12 cellular contexts compared by ENCODE assay signal in the genomic region with DNA sequence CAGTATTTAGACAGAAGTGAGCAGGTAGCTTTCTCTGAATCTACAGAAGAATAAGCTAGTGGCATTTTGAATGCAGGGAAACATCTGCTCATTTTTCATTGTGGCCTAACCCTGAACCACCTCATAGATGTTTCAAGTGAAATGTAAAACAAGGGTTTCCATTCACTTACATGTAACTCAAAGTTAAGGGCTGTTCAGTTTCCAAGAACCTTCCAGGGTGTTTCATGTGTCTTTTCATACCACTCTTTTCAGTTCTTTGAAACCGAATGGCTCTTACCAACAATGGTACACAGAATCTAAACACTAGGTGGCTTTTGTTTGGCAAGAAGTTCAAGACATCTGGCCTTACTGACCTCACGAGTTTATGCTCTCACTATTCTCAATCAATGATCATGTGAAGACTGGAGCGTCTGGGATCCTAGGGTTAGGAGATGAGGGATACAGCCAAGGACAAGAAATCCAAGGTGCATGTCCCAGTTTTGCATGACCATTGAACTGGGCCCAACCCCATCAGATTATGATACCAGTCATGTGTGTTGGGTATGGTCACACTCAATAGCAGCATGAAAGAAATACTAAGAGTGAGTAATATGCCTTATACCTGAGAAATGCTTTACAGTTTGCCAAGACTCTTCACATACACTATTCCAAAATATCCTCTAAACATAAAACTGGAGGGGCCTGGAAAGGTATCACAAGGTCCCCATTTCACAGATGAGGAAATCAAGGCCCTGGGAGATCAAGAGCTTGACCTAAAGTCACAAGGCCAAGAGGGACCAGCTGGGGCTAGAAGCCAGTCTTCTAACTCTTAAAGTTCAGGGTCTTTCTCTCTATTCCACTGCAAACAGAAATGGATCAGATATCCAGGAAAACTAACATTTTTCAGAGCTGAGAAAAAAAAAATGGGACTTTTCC.
A peak's percentile ranks its signal among the peaks of the same experiment; 100 is the strongest.
DNase-seq lines count a peak whose midpoint lies in the region; ATAC-seq, FAIRE-seq and TF ChIP-seq lines count a peak whose summit lies in the region.
"Had no signal": no experiment of that assay in that cellular context is flagged by ENCODE, and none has a peak within 500 bp of the region (broad histone marks: within the 10 kb centered on the region; RNA-seq: fewer than 3 reads in every experiment).

No MANE protein-coding gene starts in this region.

- FAIRE-seq in kidney (lab: Jason Lieb, UNC) = no peak

- peaks cover 20% of the 10 kb centered on the region for H4K20me1 ChIP-seq in osteoblast (ENCODE audit: insufficient read depth, low read length)

- POLR2A ChIA-PET in CD4-positive, alpha-beta memory T cell (lab: Charles Lee; ENCODE audit: partially characterized antibody) = interaction anchor here (1.0 to 17.8 kb wide), 7 partner anchors 13 to 204 kb away, joined by 3 to 1148 read pairs (median 17); no protein-coding TSS in a partner anchor

- H3K36me3 ChIP-seq in CD4-positive, alpha-beta memory T cell (ENCODE audit: insufficient read depth, low read length) = peaks cover 37% of the 10 kb centered on the region
- peaks cover 7% of the 10 kb centered on the region for H3K36me3 ChIP-seq in osteoblast (ENCODE audit: insufficient read depth, low read length)
- H3K36me3 ChIP-seq in kidney (ENCODE audit: control insufficient read depth in 1 of 2, insufficient read depth in 2 of 2, low read length in 2 of 2) = peaks cover 7 to 8% of the 10 kb centered on the region in 2 donors

- no peak overlapping the region for H3K9ac ChIP-seq in kidney (ENCODE audit: low read length in 2 of 2)

- TF ChIP-seq CTCF in osteoblast (IDR thresholded peaks at IDR 0.05; ENCODE audit: extremely low read depth, low read depth, low read length) = no peak
- no peak for TF ChIP-seq CTCF in kidney (IDR thresholded peaks at IDR 0.05; ENCODE audit: borderline replicate concordance, extremely low read depth, insufficient read depth)

- peaks cover 91 to 100% (median 96%) of the 10 kb centered on the region in 4 donors for H3K4me1 Mint-ChIP-seq in CD4-positive, alpha-beta memory T cell
- H3K4me1 Mint-ChIP-seq in activated naive CD8-positive, alpha-beta T cell treated with anti-CD3 and anti-CD28 coated beads for 36 hours = peaks cover 94% of the 10 kb centered on the region

- peak overlapping the region; percentile 87 to 99 (median 97) for H3K27ac Mint-ChIP-seq in CD4-positive, alpha-beta memory T cell
- H3K27ac Mint-ChIP-seq in activated naive CD8-positive, alpha-beta T cell treated with anti-CD3 and anti-CD28 coated beads for 36 hours = peak overlapping the region; percentile 96

- H3K79me2 ChIP-seq in osteoblast (ENCODE audit: insufficient read depth, low read length) = peaks cover 88% of the 10 kb centered on the region

- H3K27me3 Mint-ChIP-seq in CD4-positive, alpha-beta memory T cell = no peaks in the 10 kb centered on the region
- H3K27me3 Mint-ChIP-seq in activated naive CD8-positive, alpha-beta T cell treated with anti-CD3 and anti-CD28 coated beads for 36 hours = no peaks in the 10 kb centered on the region

- H3K9me3 Mint-ChIP-seq in CD4-positive, alpha-beta memory T cell = peaks cover 0 to 2% (median 0%) of the 10 kb centered on the region in 8 donors
- H3K9me3 Mint-ChIP-seq in activated naive CD8-positive, alpha-beta T cell treated with anti-CD3 and anti-CD28 coated beads for 36 hours = no peaks in the 10 kb centered on the region

- peak overlapping the region; percentile 57 to 97 (median 88) for H3K4me3 Mint-ChIP-seq in CD4-positive, alpha-beta memory T cell
- H3K4me3 Mint-ChIP-seq in activated naive CD8-positive, alpha-beta T cell treated with anti-CD3 and anti-CD28 coated beads for 36 hours = peak overlapping the region; percentile 79

- no peak overlapping the region for H3K4me2 ChIP-seq in osteoblast (ENCODE audit: insufficient read depth, low read length)

- ATAC-seq in HG02938 (IDR thresholded peaks at IDR 0.05; ENCODE audit: unreplicated experiment) = peak; percentile 24
- ATAC-seq: esophagus mucosa, left lobe of liver had no signal

- H2AFZ ChIP-seq in osteoblast (ENCODE audit: low read length) = no peak overlapping the region

- H3K4me3 ChIP-seq in CD4-positive, alpha-beta memory T cell (ENCODE audit: low read length in 2 of 2) = peak overlapping the region in 1 of 2 donors; percentile 16
- H3K4me3 ChIP-seq in osteoblast (ENCODE audit: insufficient read depth, low read length) (no peak overlapping the region), kidney (ENCODE audit: low read length in 2 of 2) (no peak overlapping the region)

- H3K27ac ChIP-seq in CD4-positive, alpha-beta memory T cell (ENCODE audit: low read depth, low read length) = peak overlapping the region; percentile 89
- H3K27ac ChIP-seq in osteoblast (ENCODE audit: low read depth, low read length) (peak overlapping the region; percentile 96), kidney (ENCODE audit: low read depth in 2 of 2, low read length in 2 of 2) (peak overlapping the region in 1 of 2 donors; percentile 8)
- H3K27ac ChIP-seq: VCaP had no signal

- peaks cover 100% of the 10 kb centered on the region for H3K4me1 ChIP-seq in CD4-positive, alpha-beta memory T cell (ENCODE audit: insufficient read depth, low read length)
- H3K4me1 ChIP-seq in osteoblast (ENCODE audit: insufficient read depth, low read length) = peaks cover 77% of the 10 kb centered on the region
- H3K4me1 ChIP-seq in kidney (ENCODE audit: control insufficient read depth in 1 of 2, insufficient read depth in 1 of 2, low read depth in 1 of 2, low read length in 2 of 2) = peaks cover 25 to 35% of the 10 kb centered on the region in 2 donors

- no peak for DNase-seq in CD4-positive, alpha-beta memory T cell
- DNase-seq in activated naive CD8-positive, alpha-beta T cell treated with anti-CD3 and anti-CD28 coated beads for 36 hours = no peak
- DNase-seq in osteoblast (ENCODE audit: insufficient read length, low spot score, missing footprints) (peak; percentile 21), NCI-H69 (lab: John Stamatoyannopoulos, UW) (no peak), ureter (ENCODE audit: low spot score) (no peak), kidney (no peak)
- no peak for DNase-seq in activated CD8-positive, alpha-beta memory T cell treated with anti-CD3 and anti-CD28 coated beads for 24 hours
- DNase-seq: Calu3 had no signal

- peaks cover 83 to 94% of the 10 kb centered on the region in 2 donors for H3K36me3 Mint-ChIP-seq in CD4-positive, alpha-beta memory T cell
- peaks cover 86% of the 10 kb centered on the region for H3K36me3 Mint-ChIP-seq in activated naive CD8-positive, alpha-beta T cell treated with anti-CD3 and anti-CD28 coated beads for 36 hours

- intact Hi-C loops in CD4-positive, alpha-beta memory T cell (cut with micrococcal nuclease) = loop anchor here (1.0 kb wide), 1 partner anchor 10 kb away; no protein-coding TSS in a partner anchor
- intact Hi-C loops in kidney (cut with DNase I) = no loop called here

- H3K27me3 ChIP-seq in CD4-positive, alpha-beta memory T cell (ENCODE audit: insufficient read depth, low read length) = no peaks in the 10 kb centered on the region
- H3K27me3 ChIP-seq in osteoblast (ENCODE audit: insufficient read depth, low read length) = no peaks in the 10 kb centered on the region

- no peaks in the 10 kb centered on the region for H3K9me3 ChIP-seq in CD4-positive, alpha-beta memory T cell (ENCODE audit: control insufficient read depth in 1 of 2, low read length in 2 of 2)
- H3K9me3 ChIP-seq in osteoblast (ENCODE audit: low read depth, low read length) (no peaks in the 10 kb centered on the region), kidney (ENCODE audit: control insufficient read depth in 1 of 2, low read length in 2 of 2) (no peaks in the 10 kb centered on the region)

- CTCF ChIA-PET in CD4-positive, alpha-beta memory T cell (lab: Charles Lee; ENCODE audit: partially characterized antibody) = interaction anchor here (0.7 to 6.2 kb wide), 7 partner anchors 9 to 28 kb away, joined by 3 to 50 read pairs (median 3); no protein-coding TSS in a partner anchor
